Comparison of ENCODE assay signal across 18 cellular contexts in the genomic region with DNA sequence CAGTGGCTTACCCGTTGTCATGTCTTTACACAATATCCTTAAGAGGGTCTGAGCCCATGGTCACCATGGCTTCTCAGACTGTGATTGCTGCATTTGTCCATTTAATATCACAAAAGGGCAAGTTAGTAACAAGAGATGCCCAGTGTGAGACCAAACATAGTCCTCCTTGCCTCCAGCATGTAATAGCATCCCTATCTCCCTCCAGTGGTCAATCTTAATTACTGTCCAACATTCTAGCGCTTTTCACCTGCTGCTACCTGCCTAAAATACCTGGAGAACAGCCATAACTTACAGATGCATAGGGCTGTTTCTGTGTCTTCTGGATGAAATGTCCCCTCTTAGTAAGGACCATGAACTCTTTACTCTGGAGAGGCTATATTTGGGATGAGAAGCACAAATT.
DNase-seq lines count a peak whose midpoint lies in the region; FAIRE-seq and TF ChIP-seq lines count a peak whose summit lies in the region.
"Had no signal": no experiment of that assay in that cellular context is flagged by ENCODE, and none has a peak within 500 bp of the region (broad histone marks: within the 10 kb centered on the region; RNA-seq: fewer than 3 reads in every experiment).

No MANE protein-coding gene starts in this region.

- no peak for TF ChIP-seq POLR2A in H54 (IDR thresholded peaks at IDR 0.05; ENCODE audit: low read depth, low read length)

- H3K27ac ChIP-seq in OCI-LY3 (ENCODE audit: low read length) (no peak overlapping the region), endodermal cell (ENCODE audit: low read depth, low read length) (no peak overlapping the region), neural progenitor cell (no peak overlapping the region)

- H3K4me2 ChIP-seq in OCI-LY3 (ENCODE audit: low read length) (no peak overlapping the region), neural progenitor cell (no peak overlapping the region)

- H3K36me3 ChIP-seq in OCI-LY3 (replicated peaks; ENCODE audit: low read depth, low read length): no peaks in the 10 kb centered on the region
- H3K36me3 ChIP-seq in endodermal cell (ENCODE audit: control insufficient read depth, insufficient read depth, low read length): no peaks in the 10 kb centered on the region
- no peaks in the 10 kb centered on the region for H3K36me3 ChIP-seq in neural progenitor cell

- H3K27me3 ChIP-seq in OCI-LY3 (ENCODE audit: low read depth, low read length): no peaks in the 10 kb centered on the region
- no peaks in the 10 kb centered on the region for H3K27me3 ChIP-seq in endodermal cell (ENCODE audit: control insufficient read depth, insufficient read depth, low read length, poor library complexity, severe bottlenecking)
- H3K27me3 ChIP-seq in neural progenitor cell: no peaks in the 10 kb centered on the region

- no peaks in the 10 kb centered on the region for H3K4me1 ChIP-seq in OCI-LY3 (ENCODE audit: low read length)
- H3K4me1 ChIP-seq in endodermal cell (ENCODE audit: control insufficient read depth, insufficient read depth, low read length): no peaks in the 10 kb centered on the region
- H3K4me1 ChIP-seq in neural progenitor cell: no peaks in the 10 kb centered on the region

- no peak overlapping the region for H2AFZ ChIP-seq in OCI-LY3 (ENCODE audit: low read depth, low read length)
- H2AFZ ChIP-seq in neural progenitor cell (replicated peaks): no peak overlapping the region

- no peak for DNase-seq in H54 (ENCODE audit: insufficient read length, low spot score)
- no peak for DNase-seq in endodermal cell
- no peak for DNase-seq in neural progenitor cell (ENCODE audit: low spot score)
- DNase-seq in NCI-H2171 (lab: John Stamatoyannopoulos, UW): no peak
- DNase-seq in NCI-H1105 (lab: John Stamatoyannopoulos, UW): no peak
- no peak for DNase-seq in OCI-M1 (lab: John Stamatoyannopoulos, UW)
- DNase-seq: activated CD4-positive, alpha-beta memory T cell treated with anti-CD3 and anti-CD28 coated beads, Interleukin-2, amount 10 ng/mL, durations not matched to agents 7 days and 5 days; activated effector memory CD4-positive, alpha-beta T cell treated with Interleukin-2 at 50 U/mL for 16 hours; CD4-positive, alpha-beta T cell; GDM1; HCEC 1CT; NCI-H446; RPMI8226; stimulated activated naive CD8-positive, alpha-beta T cell treated with anti-CD3 and anti-CD28 coated beads, Interleukin-15, amount 100 ng/mL, for 72 hours had no signal

- H3K4me1 Mint-ChIP-seq in endodermal cell (no peaks in the 10 kb centered on the region), neural progenitor cell (no peaks in the 10 kb centered on the region)
- H3K4me1 Mint-ChIP-seq: activated CD4-positive, alpha-beta memory T cell treated with anti-CD3 and anti-CD28 coated beads, Interleukin-2, amount 10 ng/mL, durations not matched to agents 7 days and 5 days; brain; neural crest cell; stimulated activated naive CD8-positive, alpha-beta T cell treated with anti-CD3 and anti-CD28 coated beads, Interleukin-15, amount 100 ng/mL, for 72 hours had no signal

- H3K4me3 ChIP-seq in OCI-LY3 (ENCODE audit: low read length) (no peak overlapping the region), endodermal cell (ENCODE audit: low read length) (no peak overlapping the region), neural progenitor cell (no peak overlapping the region)
- H3K4me3 ChIP-seq: lung had no signal

- peak; percentile 33 for FAIRE-seq in H54 (lab: Jason Lieb, UNC)

- H3K4me3 Mint-ChIP-seq in endodermal cell (no peak overlapping the region), neural progenitor cell (no peak overlapping the region)
- H3K4me3 Mint-ChIP-seq: activated CD4-positive, alpha-beta memory T cell treated with anti-CD3 and anti-CD28 coated beads, Interleukin-2, amount 10 ng/mL, durations not matched to agents 7 days and 5 days; brain; CD4-positive, alpha-beta T cell; neural crest cell; stimulated activated naive CD8-positive, alpha-beta T cell treated with anti-CD3 and anti-CD28 coated beads, Interleukin-15, amount 100 ng/mL, for 72 hours had no signal

- WGBS in endodermal cell (ENCODE audit: insufficient coverage in 1 of 2, insufficient read length in 1 of 2), 2 experiments: 50 to 59% methylated on average over 2 of the region's 2 CpGs

- H3K9me3 Mint-ChIP-seq in endodermal cell: peaks cover 20% of the 10 kb centered on the region
- peaks cover 6% of the 10 kb centered on the region for H3K9me3 Mint-ChIP-seq in neural progenitor cell
- H3K9me3 Mint-ChIP-seq: activated CD4-positive, alpha-beta memory T cell treated with anti-CD3 and anti-CD28 coated beads, Interleukin-2, amount 10 ng/mL, durations not matched to agents 7 days and 5 days had no signal

- H4K20me1 ChIP-seq in OCI-LY3 (ENCODE audit: insufficient read depth, low read length) (no peaks in the 10 kb centered on the region), neural progenitor cell (ENCODE audit: low read depth) (no peaks in the 10 kb centered on the region)

- H3K9me3 ChIP-seq in OCI-LY3 (ENCODE audit: insufficient read depth, low read length) (no peaks in the 10 kb centered on the region), endodermal cell (ENCODE audit: control insufficient read depth, low read length) (peaks cover 15% of the 10 kb centered on the region), neural progenitor cell (ENCODE audit: low read depth) (no peaks in the 10 kb centered on the region)

- H3K9ac ChIP-seq in OCI-LY3 (ENCODE audit: low read length) (no peak overlapping the region), endodermal cell (ENCODE audit: extremely low read depth, low read length, poor library complexity, severe bottlenecking) (no peak overlapping the region), neural progenitor cell (no peak overlapping the region)

- H3K79me2 ChIP-seq in OCI-LY3 (ENCODE audit: low read length) (no peaks in the 10 kb centered on the region), neural progenitor cell (ENCODE audit: low read depth) (no peaks in the 10 kb centered on the region)

- no peaks in the 10 kb centered on the region for H3K36me3 Mint-ChIP-seq in endodermal cell (ENCODE audit: low read depth)
- no peaks in the 10 kb centered on the region for H3K36me3 Mint-ChIP-seq in neural progenitor cell
- H3K36me3 Mint-ChIP-seq: brain had no signal

- H3F3A ChIP-seq in neural progenitor cell (ENCODE audit: low read depth): no peaks in the 10 kb centered on the region

- no peak overlapping the region for H3K27ac Mint-ChIP-seq in endodermal cell
- H3K27ac Mint-ChIP-seq in neural progenitor cell: no peak overlapping the region
- H3K27ac Mint-ChIP-seq: activated CD4-positive, alpha-beta memory T cell treated with anti-CD3 and anti-CD28 coated beads, Interleukin-2, amount 10 ng/mL, durations not matched to agents 7 days and 5 days; brain; CD4-positive, alpha-beta T cell; stimulated activated naive CD8-positive, alpha-beta T cell treated with anti-CD3 and anti-CD28 coated beads, Interleukin-15, amount 100 ng/mL, for 72 hours had no signal

- H3K27me3 Mint-ChIP-seq in endodermal cell (ENCODE audit: insufficient read depth): no peaks in the 10 kb centered on the region
- H3K27me3 Mint-ChIP-seq in neural progenitor cell (ENCODE audit: insufficient read depth, low read depth): no peaks in the 10 kb centered on the region
- H3K27me3 Mint-ChIP-seq: brain had no signal

- TF ChIP-seq CTCF in OCI-LY3 (IDR thresholded peaks at IDR 0.05; ENCODE audit: low read depth, low read length): peak; percentile 26
- peak; percentile 69 for TF ChIP-seq CTCF in endodermal cell (conservative IDR thresholded peaks at IDR 0.05)
- TF ChIP-seq CTCF in neural progenitor cell (IDR thresholded peaks at IDR 0.05): peak; percentile 36
